In the genomic region with DNA sequence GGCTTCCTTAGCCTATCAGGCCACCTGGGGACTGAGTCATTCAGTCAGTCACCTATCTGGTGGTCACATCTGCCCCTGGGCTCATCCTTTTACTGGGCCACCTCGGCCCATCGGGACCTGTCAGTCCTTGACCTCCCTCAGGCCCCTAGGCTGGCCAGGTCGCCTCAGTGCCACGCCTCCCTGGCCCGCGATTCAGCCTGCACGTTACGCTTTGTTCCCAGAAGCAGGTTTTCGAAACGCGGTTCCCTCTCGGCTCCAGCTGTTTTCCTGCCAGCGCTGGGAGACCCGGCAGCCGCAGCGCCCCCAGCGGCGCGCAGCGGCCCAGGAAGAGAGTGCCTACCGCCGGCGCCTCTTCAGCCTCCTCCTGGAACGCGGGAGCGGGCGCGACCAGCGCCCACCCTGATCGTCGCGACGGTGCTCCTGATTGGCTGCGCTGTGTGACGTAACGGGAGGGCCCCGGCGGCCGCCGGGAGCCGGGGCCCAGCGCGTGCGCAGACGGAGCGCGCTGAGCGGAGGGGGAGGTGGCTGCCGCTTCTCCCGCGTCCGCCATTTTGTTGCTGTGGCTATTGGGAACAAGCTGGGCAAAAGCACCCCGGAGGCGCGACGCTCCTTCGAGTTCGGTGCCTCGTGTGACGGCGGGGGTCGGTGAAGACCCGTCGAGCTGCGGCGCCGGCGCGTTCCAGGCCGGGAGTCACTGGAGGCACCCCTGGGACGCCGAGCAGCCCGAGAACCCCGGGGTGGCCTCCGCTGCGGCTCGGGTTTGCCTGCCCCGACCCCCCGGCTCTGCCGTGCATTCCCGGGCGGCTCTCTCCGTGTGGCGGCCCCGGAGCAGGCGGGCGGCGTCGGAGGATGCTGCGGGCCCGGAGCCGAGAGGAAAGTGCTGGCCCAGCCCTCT, we compare ENCODE assay signal across 1 cellular context.
TF ChIP-seq lines count a peak whose summit lies in the region.

Gene CRKL, plus strand, starts transcription at position 492 of the 895 bp plus-strand sequence. CDS start 528 bp downstream, outside the sequence.

TF ChIP-seq in GM12878, 131 proteins besides CTCF, POLR2A, EP300 and RAD21 (continued from another document):
- TF ChIP-seq, protein P1, sequence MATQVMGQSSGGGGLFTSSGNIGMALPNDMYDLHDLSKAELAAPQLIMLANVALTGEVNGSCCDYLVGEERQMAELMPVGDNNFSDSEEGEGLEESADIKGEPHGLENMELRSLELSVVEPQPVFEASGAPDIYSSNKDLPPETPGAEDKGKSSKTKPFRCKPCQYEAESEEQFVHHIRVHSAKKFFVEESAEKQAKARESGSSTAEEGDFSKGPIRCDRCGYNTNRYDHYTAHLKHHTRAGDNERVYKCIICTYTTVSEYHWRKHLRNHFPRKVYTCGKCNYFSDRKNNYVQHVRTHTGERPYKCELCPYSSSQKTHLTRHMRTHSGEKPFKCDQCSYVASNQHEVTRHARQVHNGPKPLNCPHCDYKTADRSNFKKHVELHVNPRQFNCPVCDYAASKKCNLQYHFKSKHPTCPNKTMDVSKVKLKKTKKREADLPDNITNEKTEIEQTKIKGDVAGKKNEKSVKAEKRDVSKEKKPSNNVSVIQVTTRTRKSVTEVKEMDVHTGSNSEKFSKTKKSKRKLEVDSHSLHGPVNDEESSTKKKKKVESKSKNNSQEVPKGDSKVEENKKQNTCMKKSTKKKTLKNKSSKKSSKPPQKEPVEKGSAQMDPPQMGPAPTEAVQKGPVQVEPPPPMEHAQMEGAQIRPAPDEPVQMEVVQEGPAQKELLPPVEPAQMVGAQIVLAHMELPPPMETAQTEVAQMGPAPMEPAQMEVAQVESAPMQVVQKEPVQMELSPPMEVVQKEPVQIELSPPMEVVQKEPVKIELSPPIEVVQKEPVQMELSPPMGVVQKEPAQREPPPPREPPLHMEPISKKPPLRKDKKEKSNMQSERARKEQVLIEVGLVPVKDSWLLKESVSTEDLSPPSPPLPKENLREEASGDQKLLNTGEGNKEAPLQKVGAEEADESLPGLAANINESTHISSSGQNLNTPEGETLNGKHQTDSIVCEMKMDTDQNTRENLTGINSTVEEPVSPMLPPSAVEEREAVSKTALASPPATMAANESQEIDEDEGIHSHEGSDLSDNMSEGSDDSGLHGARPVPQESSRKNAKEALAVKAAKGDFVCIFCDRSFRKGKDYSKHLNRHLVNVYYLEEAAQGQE (IDR thresholded peaks at IDR 0.05; ENCODE audit: low read depth, low read length): no peak
- TF ChIP-seq, protein P2, sequence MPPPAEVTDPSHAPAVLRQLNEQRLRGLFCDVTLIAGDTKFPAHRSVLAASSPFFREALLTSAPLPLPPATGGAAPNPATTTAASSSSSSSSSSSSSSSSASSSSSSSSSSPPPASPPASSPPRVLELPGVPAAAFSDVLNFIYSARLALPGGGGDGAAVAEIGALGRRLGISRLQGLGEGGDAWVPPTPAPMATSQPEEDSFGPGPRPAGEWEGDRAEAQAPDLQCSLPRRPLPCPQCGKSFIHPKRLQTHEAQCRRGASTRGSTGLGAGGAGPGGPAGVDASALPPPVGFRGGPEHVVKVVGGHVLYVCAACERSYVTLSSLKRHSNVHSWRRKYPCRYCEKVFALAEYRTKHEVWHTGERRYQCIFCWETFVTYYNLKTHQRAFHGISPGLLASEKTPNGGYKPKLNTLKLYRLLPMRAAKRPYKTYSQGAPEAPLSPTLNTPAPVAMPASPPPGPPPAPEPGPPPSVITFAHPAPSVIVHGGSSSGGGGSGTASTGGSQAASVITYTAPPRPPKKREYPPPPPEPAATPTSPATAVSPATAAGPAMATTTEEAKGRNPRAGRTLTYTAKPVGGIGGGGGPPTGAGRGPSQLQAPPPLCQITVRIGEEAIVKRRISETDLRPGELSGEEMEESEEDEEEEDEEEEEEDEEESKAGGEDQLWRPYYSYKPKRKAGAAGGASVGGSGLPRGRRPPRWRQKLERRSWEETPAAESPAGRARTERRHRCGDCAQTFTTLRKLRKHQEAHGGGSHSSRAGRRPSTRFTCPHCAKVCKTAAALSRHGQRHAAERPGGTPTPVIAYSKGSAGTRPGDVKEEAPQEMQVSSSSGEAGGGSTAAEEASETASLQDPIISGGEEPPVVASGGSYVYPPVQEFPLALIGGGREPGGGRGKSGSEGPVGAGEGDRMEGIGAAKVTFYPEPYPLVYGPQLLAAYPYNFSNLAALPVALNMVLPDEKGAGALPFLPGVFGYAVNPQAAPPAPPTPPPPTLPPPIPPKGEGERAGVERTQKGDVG (CRISPR knock-in tag; IDR thresholded peaks at IDR 0.05): no peak
- TF ChIP-seq TBL1XR1 (IDR thresholded peaks at IDR 0.05; ENCODE audit: low read depth, low read length): 0 out of 2 replicates have a peak, but pooled peaks have one; percentile 43
- TF ChIP-seq IKZF2 (IDR thresholded peaks at IDR 0.05): peak; percentile 98
- TF ChIP-seq SREBF1 (IDR thresholded peaks at IDR 0.05; ENCODE audit: low read length): no peak
- no peak for TF ChIP-seq MYC (IDR thresholded peaks at IDR 0.05; ENCODE audit: insufficient read depth, insufficient read length, insufficient replicate concordance, low read length, severe bottlenecking)
- peak; percentile 78 for TF ChIP-seq NR2F1 (conservative IDR thresholded peaks at IDR 0.05)
- TF ChIP-seq ZNF384 (IDR thresholded peaks at IDR 0.05; ENCODE audit: borderline replicate concordance, low read depth, low read length): no peak
- no peak for TF ChIP-seq CBX5 (IDR thresholded peaks at IDR 0.05; ENCODE audit: low read depth)
- TF ChIP-seq CREB1 (IDR thresholded peaks at IDR 0.05; ENCODE audit: low read depth): peak; percentile 80
- TF ChIP-seq BCL3 (IDR thresholded peaks at IDR 0.05; ENCODE audit: borderline replicate concordance, insufficient read depth, low read depth, low read length, poor library complexity, severe bottlenecking): no peak
- TF ChIP-seq USF2 (IDR thresholded peaks at IDR 0.05; ENCODE audit: borderline replicate concordance, low read depth, low read length): no peak
- TF ChIP-seq ELK1 (IDR thresholded peaks at IDR 0.05; ENCODE audit: low read depth, low read length): peak; percentile 28; the same call in 1 of the 2 replicates
- no peak for TF ChIP-seq SIX5 (IDR thresholded peaks at IDR 0.05; ENCODE audit: low read depth, low read length, severe bottlenecking)
- peak; percentile 82 for TF ChIP-seq NBN (IDR thresholded peaks at IDR 0.05)
- TF ChIP-seq EGR1 (IDR thresholded peaks at IDR 0.05; ENCODE audit: borderline replicate concordance in 1 of 2, low read depth in 2 of 2, low read length in 2 of 2): peak in 1 of 2 experiments; percentile 53; a peak in 1 of 3 replicates
- TF ChIP-seq PAX8 (IDR thresholded peaks at IDR 0.05): no peak
- TF ChIP-seq, protein P3, sequence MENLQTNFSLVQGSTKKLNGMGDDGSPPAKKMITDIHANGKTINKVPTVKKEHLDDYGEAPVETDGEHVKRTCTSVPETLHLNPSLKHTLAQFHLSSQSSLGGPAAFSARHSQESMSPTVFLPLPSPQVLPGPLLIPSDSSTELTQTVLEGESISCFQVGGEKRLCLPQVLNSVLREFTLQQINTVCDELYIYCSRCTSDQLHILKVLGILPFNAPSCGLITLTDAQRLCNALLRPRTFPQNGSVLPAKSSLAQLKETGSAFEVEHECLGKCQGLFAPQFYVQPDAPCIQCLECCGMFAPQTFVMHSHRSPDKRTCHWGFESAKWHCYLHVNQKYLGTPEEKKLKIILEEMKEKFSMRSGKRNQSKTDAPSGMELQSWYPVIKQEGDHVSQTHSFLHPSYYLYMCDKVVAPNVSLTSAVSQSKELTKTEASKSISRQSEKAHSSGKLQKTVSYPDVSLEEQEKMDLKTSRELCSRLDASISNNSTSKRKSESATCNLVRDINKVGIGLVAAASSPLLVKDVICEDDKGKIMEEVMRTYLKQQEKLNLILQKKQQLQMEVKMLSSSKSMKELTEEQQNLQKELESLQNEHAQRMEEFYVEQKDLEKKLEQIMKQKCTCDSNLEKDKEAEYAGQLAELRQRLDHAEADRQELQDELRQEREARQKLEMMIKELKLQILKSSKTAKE (IDR thresholded peaks at IDR 0.05; ENCODE audit: low read depth, poor library complexity, severe bottlenecking): no peak
- peak; percentile 84; the same call in 1 of the 2 replicates for TF ChIP-seq TAF1 (IDR thresholded peaks at IDR 0.05; ENCODE audit: borderline replicate concordance, low read depth, low read length)
